14 cellular contexts compared by ENCODE assay signal in the genomic region with DNA sequence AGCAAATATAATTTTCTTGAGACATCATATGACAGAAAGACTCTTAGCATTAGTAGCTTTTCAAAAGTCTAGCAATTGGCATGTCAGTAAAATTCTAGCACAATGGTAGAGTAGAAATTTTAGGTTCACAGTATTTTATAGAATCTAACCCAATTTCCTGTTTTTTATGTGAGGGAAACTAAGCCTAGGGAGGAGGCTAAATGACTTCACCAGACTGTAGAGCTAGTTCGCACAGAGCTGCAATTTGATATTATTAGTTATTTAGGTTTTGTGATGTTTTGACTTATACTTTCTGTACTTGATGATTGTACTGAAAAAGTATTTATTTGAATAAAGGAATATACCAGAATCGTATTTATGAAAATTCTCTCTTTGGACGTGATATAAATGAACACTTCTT.
DNase-seq lines count a peak whose midpoint lies in the region; ATAC-seq, FAIRE-seq and TF ChIP-seq lines count a peak whose summit lies in the region.
"Had no signal": no experiment of that assay in that cellular context is flagged by ENCODE, and none has a peak within 500 bp of the region (broad histone marks: within the 10 kb centered on the region; RNA-seq: fewer than 3 reads in every experiment).

No MANE protein-coding gene starts in this region.

- H3K36me3 ChIP-seq in CD8-positive, alpha-beta T cell (ENCODE audit: insufficient read depth, low read length): no peaks in the 10 kb centered on the region
- H3K36me3 ChIP-seq in hepatocyte (replicated peaks; ENCODE audit: insufficient read depth, low read depth) (no peaks in the 10 kb centered on the region), BE2C (no peaks in the 10 kb centered on the region)

- no peak overlapping the region for H2AFZ ChIP-seq in hepatocyte

- WGBS in hepatocyte (ENCODE audit: low lambda C conversion rate, missing lambda C conversion rate): 75% methylated on average over 3 of the region's 3 CpGs

- peaks cover 45% of the 10 kb centered on the region for H3K4me1 Mint-ChIP-seq in CD8-positive, alpha-beta T cell (ENCODE audit: low read depth)
- H3K4me1 Mint-ChIP-seq in T-cell (peaks cover 30 to 53% (median 40%) of the 10 kb centered on the region in 3 donors), nephron progenitor cell (peaks cover 69% of the 10 kb centered on the region)

- no peak for DNase-seq in CD8-positive, alpha-beta T cell
- DNase-seq in T-cell (no peak), hepatocyte (ENCODE audit: low spot score) (no peak), nephron progenitor cell (no peak), NCI-H128 (lab: John Stamatoyannopoulos, UW; ENCODE audit: unreplicated experiment) (no peak), left colon (no peak), HTR-8/SVneo (ENCODE audit: insufficient read length, low spot score) (no peak), BE2C (no peak)
- DNase-seq: GF-D8 had no signal

- peak overlapping the region; percentile 60 for H3K27ac Mint-ChIP-seq in CD8-positive, alpha-beta T cell
- peak overlapping the region in 1 of 2 donors; percentile 95 for H3K27ac Mint-ChIP-seq in T-cell
- H3K27ac Mint-ChIP-seq in nephron progenitor cell: peak overlapping the region; percentile 42
- H3K27ac Mint-ChIP-seq: CD14-positive monocyte had no signal

- no peaks in the 10 kb centered on the region for H3K9me2 ChIP-seq in hepatocyte (replicated peaks; ENCODE audit: insufficient read depth)

- intact Hi-C loops in CD8-positive, alpha-beta T cell (cut with DNase I, micrococcal nuclease): no loop called here
- intact Hi-C loops in left colon (cut with DNase I, micrococcal nuclease): no loop called here

- no peaks in the 10 kb centered on the region for H3K9me3 ChIP-seq in CD8-positive, alpha-beta T cell (ENCODE audit: low read length)
- H3K9me3 ChIP-seq in hepatocyte (ENCODE audit: low read depth) (no peaks in the 10 kb centered on the region), BE2C (no peaks in the 10 kb centered on the region)

- no peak for FAIRE-seq in HTR-8/SVneo (lab: Jason Lieb, UNC)
- FAIRE-seq: A204.1, GM19239, H54 had no signal

- no peaks in the 10 kb centered on the region for H4K20me1 ChIP-seq in hepatocyte (ENCODE audit: insufficient read depth, poor library complexity, severe bottlenecking)

- no peaks in the 10 kb centered on the region for H3K9me3 Mint-ChIP-seq in CD8-positive, alpha-beta T cell
- no peaks in the 10 kb centered on the region for H3K9me3 Mint-ChIP-seq in T-cell
- H3K9me3 Mint-ChIP-seq in nephron progenitor cell: peaks cover 4% of the 10 kb centered on the region

- no peak overlapping the region for H3K4me3 ChIP-seq in CD8-positive, alpha-beta T cell (ENCODE audit: low read depth, low read length)
- H3K4me3 ChIP-seq in hepatocyte (no peak overlapping the region), BE2C (ENCODE audit: low read depth, low read length) (no peak overlapping the region)

- CTCF ChIA-PET in CD8-positive, alpha-beta T cell (lab: Charles Lee): no interaction called here
- CTCF ChIA-PET in T-cell (lab: Charles Lee): no interaction called here

- no peaks in the 10 kb centered on the region for H3K27me3 Mint-ChIP-seq in CD8-positive, alpha-beta T cell (ENCODE audit: low read depth)
- H3K27me3 Mint-ChIP-seq in T-cell (no peaks in the 10 kb centered on the region), nephron progenitor cell (ENCODE audit: low read depth, poor library complexity) (peaks cover 4% of the 10 kb centered on the region)

- peaks cover 43% of the 10 kb centered on the region for H3K4me1 ChIP-seq in CD8-positive, alpha-beta T cell (ENCODE audit: insufficient read depth, low read length)
- H3K4me1 ChIP-seq in hepatocyte (ENCODE audit: insufficient read depth) (peaks cover 46% of the 10 kb centered on the region), BE2C (no peaks in the 10 kb centered on the region; the same call in 1 of the 2 replicates)

- no peaks in the 10 kb centered on the region for H3K27me3 ChIP-seq in CD8-positive, alpha-beta T cell (ENCODE audit: insufficient read depth, low read length)
- H3K27me3 ChIP-seq in hepatocyte (no peaks in the 10 kb centered on the region), BE2C (no peaks in the 10 kb centered on the region)

- POLR2A ChIA-PET in CD8-positive, alpha-beta T cell (lab: Charles Lee): no interaction called here
- POLR2A ChIA-PET in T-cell (lab: Charles Lee): no interaction called here

- no peak for TF ChIP-seq CTCF in CD8-positive, alpha-beta T cell (IDR thresholded peaks at IDR 0.05)
- TF ChIP-seq CTCF in hepatocyte (IDR thresholded peaks at IDR 0.05; ENCODE audit: poor library complexity) (no peak), nephron progenitor cell (IDR thresholded peaks at IDR 0.05) (no peak), BE2C (IDR thresholded peaks at IDR 0.05; ENCODE audit: low read depth, low read length) (no peak)

- H3K27ac ChIP-seq in CD8-positive, alpha-beta T cell (ENCODE audit: low read depth, low read length): no peak overlapping the region
- H3K27ac ChIP-seq in hepatocyte: peak overlapping the region; percentile 33

- H3K4me3 Mint-ChIP-seq in CD8-positive, alpha-beta T cell: peak overlapping the region; percentile 5
- H3K4me3 Mint-ChIP-seq in T-cell (no peak overlapping the region), nephron progenitor cell (no peak overlapping the region)
- H3K4me3 Mint-ChIP-seq: CD14-positive monocyte had no signal

- H3K4me2 ChIP-seq in hepatocyte: peak overlapping the region; percentile 68

- H3K36me3 Mint-ChIP-seq in CD8-positive, alpha-beta T cell: no peaks in the 10 kb centered on the region
- H3K36me3 Mint-ChIP-seq in T-cell: no peaks in the 10 kb centered on the region
- H3K36me3 Mint-ChIP-seq in nephron progenitor cell (ENCODE audit: low read depth): peaks cover 7% of the 10 kb centered on the region
- H3K36me3 Mint-ChIP-seq: CD14-positive monocyte had no signal

- H3K79me2 ChIP-seq in hepatocyte: peaks cover 73% of the 10 kb centered on the region

- no peak for ATAC-seq in CD8-positive, alpha-beta T cell
- ATAC-seq in T-cell (replicated peaks in 1 of 4): peak in 3 of 4 experiments; percentile 45 to 54 (median 48)
- no peak for ATAC-seq in left colon
- ATAC-seq: HCT116 had no signal

Comparison
In these comparisons a context has a peak if more than half of its experiments do, and no peak if none do; other contexts are left out.
1. ATAC-seq: peak in T-cell (3 of 4); none in CD8-positive, alpha-beta T cell (single experiment) and left colon (single experiment).